1 cellular context compared by ENCODE assay signal in genomic region chr17:39199986-39200879, GRCh38.
TF ChIP-seq lines count a peak whose summit lies in the region.

RPL19 (plus strand) TSS chr17:39200283; CDS start chr17:39200345, 62 bp downstream.

TF ChIP-seq in HepG2, 621 proteins besides CTCF, POLR2A, EP300 and RAD21 (continued from another document and continues in another):
- TF ChIP-seq KLF9 (CRISPR knock-in tag; IDR thresholded peaks at IDR 0.05; ENCODE audit: low read depth), result no peak; the same call in 1 of the 2 replicates
- TF ChIP-seq TEAD2 (CRISPR knock-in tag; IDR thresholded peaks at IDR 0.05), result peak; percentile 66; the same call in 1 of the 2 replicates
- TF ChIP-seq HDAC2 (CRISPR knock-in tag; IDR thresholded peaks at IDR 0.05), result peak; percentile 43
- TF ChIP-seq ZKSCAN8 (CRISPR knock-in tag; IDR thresholded peaks at IDR 0.05; ENCODE audit: borderline replicate concordance), result peak; percentile 17; the same call in 1 of the 2 replicates
- peak; percentile 67 for TF ChIP-seq IKZF5 (CRISPR knock-in tag; IDR thresholded peaks at IDR 0.05)
- TF ChIP-seq MXD4 (CRISPR knock-in tag; IDR thresholded peaks at IDR 0.05), result peak; percentile 81
- TF ChIP-seq SATB2 (CRISPR knock-in tag; IDR thresholded peaks at IDR 0.05), result peak; percentile 61
- TF ChIP-seq PPARG (CRISPR knock-in tag; conservative IDR thresholded peaks at IDR 0.05), result no peak
- 0 out of 2 replicates have a peak, but pooled peaks have one; percentile 13 for TF ChIP-seq NFE2 (CRISPR knock-in tag; IDR thresholded peaks at IDR 0.05)
- peak; percentile 84; the same call in 1 of the 2 replicates for TF ChIP-seq MTF2 (CRISPR knock-in tag; IDR thresholded peaks at IDR 0.05; ENCODE audit: borderline replicate concordance)
- TF ChIP-seq RAD51 (IDR thresholded peaks at IDR 0.05; ENCODE audit: borderline replicate concordance), result peak; percentile 93
- TF ChIP-seq ZBTB43 (CRISPR knock-in tag; conservative IDR thresholded peaks at IDR 0.05), result no peak; the same call in 1 of the 2 replicates
- TF ChIP-seq ZNF713 (CRISPR knock-in tag; IDR thresholded peaks at IDR 0.05), result peak; percentile 95; the same call in 1 of the 2 replicates
- TF ChIP-seq MEIS2 (CRISPR knock-in tag; IDR thresholded peaks at IDR 0.05), result no peak; the same call in 1 of the 2 replicates
- TF ChIP-seq ZNF570 (CRISPR knock-in tag; IDR thresholded peaks at IDR 0.05; ENCODE audit: borderline replicate concordance), result no peak
- TF ChIP-seq FUBP1 (CRISPR knock-in tag; IDR thresholded peaks at IDR 0.05; ENCODE audit: borderline replicate concordance), result no peak
- TF ChIP-seq ZBTB21 (CRISPR knock-in tag; IDR thresholded peaks at IDR 0.05), result no peak
- peak; percentile 39 for TF ChIP-seq THRA (CRISPR knock-in tag; IDR thresholded peaks at IDR 0.05; ENCODE audit: borderline replicate concordance)
- peak; percentile 98 for TF ChIP-seq MYC (CRISPR knock-in tag; IDR thresholded peaks at IDR 0.05; ENCODE audit: borderline replicate concordance)
- peak; percentile 94 for TF ChIP-seq ZNF740 (CRISPR knock-in tag; IDR thresholded peaks at IDR 0.05)
- TF ChIP-seq ZNF703 (CRISPR knock-in tag; IDR thresholded peaks at IDR 0.05; ENCODE audit: borderline replicate concordance), result peak; percentile 79; the same call in 1 of the 2 replicates
- TF ChIP-seq ZFP36 (IDR thresholded peaks at IDR 0.05; ENCODE audit: borderline replicate concordance, low read depth, low read length, partially characterized antibody), result no peak
- peak; percentile 79 for TF ChIP-seq ZNF782 (CRISPR knock-in tag; IDR thresholded peaks at IDR 0.05; ENCODE audit: borderline replicate concordance)
- TF ChIP-seq RFX5 (IDR thresholded peaks at IDR 0.05; ENCODE audit: low read depth, low read length), result no peak
- 0 out of 2 replicates have a peak, but pooled peaks have one; percentile 31 for TF ChIP-seq ZNF296 (CRISPR knock-in tag; conservative IDR thresholded peaks at IDR 0.05)
- peak; percentile 100 for TF ChIP-seq FOXK2 (IDR thresholded peaks at IDR 0.05)
- TF ChIP-seq ZSCAN30 (CRISPR knock-in tag; IDR thresholded peaks at IDR 0.05), result peak; percentile 86; the same call in 1 of the 2 replicates
- peak; percentile 79 for TF ChIP-seq ZMYM4 (CRISPR knock-in tag; IDR thresholded peaks at IDR 0.05)
- TF ChIP-seq WIZ (CRISPR knock-in tag; IDR thresholded peaks at IDR 0.05), result no peak
- TF ChIP-seq THAP11 (CRISPR knock-in tag; IDR thresholded peaks at IDR 0.05), result peak; percentile 89
- TF ChIP-seq ZNF670 (CRISPR knock-in tag; IDR thresholded peaks at IDR 0.05; ENCODE audit: borderline replicate concordance), result peak; percentile 60; the same call in 1 of the 2 replicates
- TF ChIP-seq POLR2AphosphoS2 (IDR thresholded peaks at IDR 0.05; ENCODE audit: low read depth, low read length), result peak; percentile 70; the same call in 1 of the 2 replicates
- TF ChIP-seq U2AF1 (optimal IDR thresholded peaks at IDR 0.05; ENCODE audit: low read depth, low read length), result no peak
- peak; percentile 78 for TF ChIP-seq CREM (IDR thresholded peaks at IDR 0.05)
- TF ChIP-seq CREM (CRISPR knock-in tag; IDR thresholded peaks at IDR 0.05), result no peak
- peak; percentile 91; the same call in 1 of the 2 replicates for TF ChIP-seq PCBP1 (IDR thresholded peaks at IDR 0.05; ENCODE audit: borderline replicate concordance, low read depth, low read length)
- no peak for TF ChIP-seq ZNF629 (CRISPR knock-in tag; conservative IDR thresholded peaks at IDR 0.05)
- TF ChIP-seq RFX1 (IDR thresholded peaks at IDR 0.05), result no peak
- 0 out of 2 replicates have a peak, but pooled peaks have one; percentile 29 for TF ChIP-seq HMG20B (CRISPR knock-in tag; conservative IDR thresholded peaks at IDR 0.05)
- no peak for TF ChIP-seq GPBP1L1 (CRISPR knock-in tag; IDR thresholded peaks at IDR 0.05)
- no peak for TF ChIP-seq ADNP (CRISPR knock-in tag; IDR thresholded peaks at IDR 0.05)
- TF ChIP-seq ZNF101 (CRISPR knock-in tag; IDR thresholded peaks at IDR 0.05; ENCODE audit: borderline replicate concordance, low read depth), result no peak
- peak; percentile 14; the same call in 1 of the 2 replicates for TF ChIP-seq AFF4 (CRISPR knock-in tag; IDR thresholded peaks at IDR 0.05)
- TF ChIP-seq ZZZ3 (CRISPR knock-in tag; IDR thresholded peaks at IDR 0.05; ENCODE audit: borderline replicate concordance), result peak; percentile 92; the same call in 1 of the 2 replicates
- peak; percentile 80 for TF ChIP-seq ZGPAT (CRISPR knock-in tag; IDR thresholded peaks at IDR 0.05)
- no peak for TF ChIP-seq PREB (CRISPR knock-in tag; IDR thresholded peaks at IDR 0.05)
- TF ChIP-seq SRSF9 (IDR thresholded peaks at IDR 0.05; ENCODE audit: borderline replicate concordance, insufficient read depth, low read depth, low read length, poor library complexity, severe bottlenecking), result no peak
- TF ChIP-seq ZNF264 (CRISPR knock-in tag; IDR thresholded peaks at IDR 0.05), result peak; percentile 51; the same call in 1 of the 2 replicates
- TF ChIP-seq GATA4 (IDR thresholded peaks at IDR 0.05; ENCODE audit: borderline replicate concordance, low read depth), result no peak
- TF ChIP-seq ZBTB49 (CRISPR knock-in tag; IDR thresholded peaks at IDR 0.05; ENCODE audit: borderline replicate concordance), result no peak
